ENCODE assay signal across 8 cellular contexts in the genomic region with DNA sequence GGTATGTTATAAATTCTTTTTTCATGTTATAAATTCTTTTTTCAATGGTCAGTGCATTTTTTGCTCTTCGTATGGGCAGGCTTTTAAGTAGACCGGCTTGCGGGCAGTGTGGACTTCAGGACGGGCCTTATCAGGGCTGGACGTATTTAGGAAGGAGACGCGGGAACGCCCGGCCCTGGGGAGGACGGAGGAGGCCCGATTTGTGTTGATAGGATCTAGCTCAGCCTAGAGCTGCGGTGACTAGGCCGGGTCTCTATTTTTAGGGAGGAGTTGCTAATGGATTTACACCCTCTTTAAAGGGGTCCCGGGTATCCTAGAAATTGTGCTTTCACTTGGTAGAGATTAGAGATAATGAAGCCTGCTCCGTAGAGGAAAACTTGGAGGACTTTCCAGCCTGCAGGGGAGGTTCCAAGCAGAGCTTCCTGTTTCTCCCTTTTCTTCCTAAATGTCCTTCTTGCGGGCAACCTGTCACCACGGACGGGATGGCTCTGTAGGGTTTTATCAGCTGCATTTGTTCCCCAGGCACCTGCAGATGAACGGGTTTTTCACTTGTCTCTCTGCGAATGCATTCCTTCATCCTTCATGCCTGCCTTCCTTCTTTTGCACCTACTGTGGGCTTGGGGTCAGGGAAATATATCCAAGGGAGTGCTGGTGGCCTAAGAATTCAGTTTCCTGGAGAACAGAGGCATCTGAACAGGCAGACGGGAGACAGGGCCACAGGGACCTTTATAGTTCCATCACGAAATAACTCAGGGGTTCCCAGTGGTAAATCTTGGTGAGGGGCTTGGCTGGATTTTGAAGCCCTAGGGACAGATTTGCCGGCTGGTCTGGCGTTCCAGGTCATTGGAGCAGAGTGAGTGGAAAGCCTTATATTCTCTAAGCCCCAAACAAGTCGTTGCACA. TPM values are rescaled to one million over a fixed set of nuclear protein-coding genes. Genes with fewer than 3 reads are reported as not detected.
A peak's percentile ranks its signal among the peaks of the same experiment; 100 is the strongest.
DNase-seq lines count a peak whose midpoint lies in the region; ATAC-seq and TF ChIP-seq lines count a peak whose summit lies in the region.

No MANE protein-coding gene starts in this region.

- H3K27me3 ChIP-seq in parathyroid adenoma (ENCODE audit: control insufficient read depth, insufficient read depth, low read length) = no peaks in the 10 kb centered on the region

- peaks cover 12% of the 10 kb centered on the region for H3K36me3 Mint-ChIP-seq in T-cell

- no peaks in the 10 kb centered on the region for H3K36me3 ChIP-seq in parathyroid adenoma (ENCODE audit: control insufficient read depth, insufficient read depth, low read length)

- H3K4me3 Mint-ChIP-seq in T-cell = peak overlapping the region; percentile 94 to 100 (median 98)

- H3K4me3 ChIP-seq in GM12864 (ENCODE audit: low read depth, low read length) (peak overlapping the region; percentile 99), fibroblast of the aortic adventitia (ENCODE audit: low read depth, low read length) (peak overlapping the region; percentile 85), parathyroid adenoma (ENCODE audit: low read depth, low read length) (peak overlapping the region; percentile 81)

- H3K4me1 Mint-ChIP-seq in T-cell = peaks cover 53 to 57% (median 55%) of the 10 kb centered on the region in 3 donors

- no peaks in the 10 kb centered on the region for H3K4me1 ChIP-seq in parathyroid adenoma

- H3K27me3 Mint-ChIP-seq in T-cell = no peaks in the 10 kb centered on the region

- CTCF ChIA-PET in T-cell (lab: Charles Lee) = no interaction called here

- POLR2A ChIA-PET in T-cell (lab: Charles Lee) = no interaction called here

- TF ChIP-seq CTCF in GM12864 (IDR thresholded peaks at IDR 0.05; ENCODE audit: low read depth, low read length, missing control alignments) (no peak), fibroblast of the aortic adventitia (IDR thresholded peaks at IDR 0.05; ENCODE audit: insufficient read depth, low read length) (no peak), parathyroid adenoma (IDR thresholded peaks at IDR 0.05) (no peak)

- ATAC-seq in T-cell (replicated peaks in 1 of 4) (no peak), GM19397 (IDR thresholded peaks at IDR 0.05; ENCODE audit: unreplicated experiment) (no peak)

- H3K9ac ChIP-seq in parathyroid adenoma = no peak overlapping the region

- no peaks in the 10 kb centered on the region for H3K9me3 Mint-ChIP-seq in T-cell

- H3K4me2 ChIP-seq in parathyroid adenoma (ENCODE audit: low read length) = peak overlapping the region; percentile 93

- H2AFZ ChIP-seq in parathyroid adenoma = peak overlapping the region; percentile 72

- peak overlapping the region; percentile 94 to 99 for H3K27ac Mint-ChIP-seq in T-cell

- no peaks in the 10 kb centered on the region for H3K9me3 ChIP-seq in parathyroid adenoma (ENCODE audit: control insufficient read depth, low read length)

- peak overlapping the region; percentile 54 for H3K27ac ChIP-seq in parathyroid adenoma

- no peak for DNase-seq in GM12864 (ENCODE audit: low read depth)
- DNase-seq in T-cell = peak in 1 of 34 experiments; percentile 20
- peak; percentile 79 for DNase-seq in fibroblast of the aortic adventitia (ENCODE audit: low read depth)
- no peak for DNase-seq in COLO829 (ENCODE audit: low spot score)
- no peak for DNase-seq in inferior parietal cortex (ENCODE audit: extremely low spot score)
- no peak for DNase-seq in NCI-H1105 (lab: John Stamatoyannopoulos, UW)

- peaks cover 4% of the 10 kb centered on the region for H3K79me2 ChIP-seq in parathyroid adenoma

RNA-seq across cellular contexts. Expression of a gene that starts 1.4 kb away (rescaled TPM):
- total RNA-seq in T-cell (100 to 1,000 TPM; 141 to 294 (median 207) TPM), fibroblast of the aortic adventitia (ENCODE audit: low replicate concordance) (355 and 675 TPM in 2 replicates)

RNA-seq across cellular contexts. Expression of a gene that starts 59.4 kb away (rescaled TPM):
- total RNA-seq in T-cell = 1 to 10 TPM in 1 of 5 donors, under 1 TPM in 1, not detected in 3; 0.13 to 1.5 TPM
- 13.8 and 50.4 TPM in 2 replicates for total RNA-seq in fibroblast of the aortic adventitia (ENCODE audit: low replicate concordance)
